In the genomic region with DNA sequence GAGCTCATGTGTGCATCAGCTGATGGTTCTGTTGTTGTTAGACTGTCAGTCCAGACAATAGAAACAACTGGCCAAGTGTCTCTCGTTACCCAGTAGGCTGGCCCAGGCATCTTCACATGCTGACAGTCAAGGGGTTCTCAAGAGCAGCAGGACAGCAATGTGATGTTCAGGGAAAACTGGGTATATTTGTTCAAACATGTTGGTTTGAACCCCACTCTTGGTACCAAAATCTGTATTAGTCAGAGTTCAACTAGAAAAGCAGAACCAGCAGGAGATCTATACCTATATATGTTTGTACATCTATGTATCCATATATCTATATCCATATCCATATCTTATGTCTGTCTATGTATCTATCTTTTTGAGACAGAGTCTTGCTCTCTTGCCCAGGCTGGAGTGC, we compare ENCODE assay signal across 6 cellular contexts.
"Had no signal": no experiment of that assay in that cellular context is flagged by ENCODE, and none has a peak within 500 bp of the region (broad histone marks: within the 10 kb centered on the region; RNA-seq: fewer than 3 reads in every experiment).

No MANE protein-coding gene starts in this region.

- FAIRE-seq: HTR-8/SVneo had no signal

- H3K27ac ChIP-seq: GM23248 had no signal

- H3K9me3 ChIP-seq: HAP-1 had no signal

- DNase-seq: GM23248, GOT3, H7, KG1 had no signal

- H3K36me3 ChIP-seq: HAP-1 had no signal

- H3K4me3 ChIP-seq: GM23248, HAP-1 had no signal
